8 cellular contexts compared by ENCODE assay signal in the genomic region with DNA sequence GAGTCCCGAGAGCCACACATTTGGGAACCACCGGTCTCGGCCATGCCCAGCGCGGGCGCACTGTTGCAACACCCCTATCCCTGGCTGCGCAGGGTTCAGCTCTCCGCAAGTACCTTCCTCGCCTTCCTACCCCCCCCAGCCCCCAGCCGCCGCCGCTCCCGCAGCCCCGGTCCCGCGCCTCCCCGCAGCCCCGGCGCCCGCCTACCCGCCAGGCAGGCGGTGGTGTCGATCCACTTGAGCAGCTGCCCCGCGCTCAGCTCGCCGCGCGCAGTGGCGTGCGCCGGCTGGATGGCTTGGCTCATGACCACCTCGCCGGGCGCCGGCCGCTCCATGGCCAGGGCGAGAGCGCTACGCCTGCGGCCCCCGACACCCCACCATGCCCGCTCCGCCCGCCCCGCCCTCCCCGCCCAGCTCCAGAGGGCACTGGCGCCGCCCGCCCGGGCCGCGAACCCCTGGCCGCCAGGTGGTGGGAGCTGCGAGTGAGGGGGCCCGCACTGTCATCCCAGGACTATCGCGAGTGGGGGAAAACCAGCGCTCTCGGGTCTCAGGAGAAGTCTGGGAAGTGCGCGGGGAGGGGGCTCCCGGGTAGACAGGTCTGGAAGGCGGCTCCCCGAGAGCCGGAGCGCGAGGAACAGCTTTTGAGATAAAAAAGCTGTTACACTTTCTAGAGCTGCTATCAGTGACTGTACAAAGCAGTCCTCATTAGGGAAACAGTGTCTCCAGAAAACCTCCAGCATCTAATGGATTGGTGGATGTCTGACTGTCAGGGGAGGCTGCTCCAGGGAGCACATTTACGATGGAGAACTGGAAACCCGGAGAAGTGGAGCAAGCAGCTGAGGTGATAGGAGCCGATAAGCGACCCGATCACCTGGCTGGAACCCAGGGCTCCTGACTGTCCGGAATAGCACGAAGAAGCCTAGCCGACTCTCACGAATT. TPM values are rescaled to one million over a fixed set of nuclear protein-coding genes. Genes with fewer than 3 reads are reported as not detected.
A peak's percentile ranks its signal among the peaks of the same experiment; 100 is the strongest.
DNase-seq lines count a peak whose midpoint lies in the region; ATAC-seq and TF ChIP-seq lines count a peak whose summit lies in the region.

A gene (minus strand): TSS at position 352 of the 936 bp plus-strand sequence. CDS start 20 bp downstream, at position 332.

- no peak for TF ChIP-seq CTCF in astrocyte of the cerebellum (IDR thresholded peaks at IDR 0.05; ENCODE audit: low read depth, low read length, missing control alignments)
- TF ChIP-seq CTCF in kidney epithelial cell (IDR thresholded peaks at IDR 0.05; ENCODE audit: insufficient read depth, low read length, poor library complexity, severe bottlenecking) = no peak
- TF ChIP-seq CTCF in thoracic aorta (IDR thresholded peaks at IDR 0.05) = no peak

- H3K36me3 ChIP-seq in kidney epithelial cell (ENCODE audit: control insufficient read depth, insufficient read depth, low read length) (no peaks in the 10 kb centered on the region), thoracic aorta (no peaks in the 10 kb centered on the region)

- DNase-seq in T-helper 1 cell (no peak), astrocyte of the cerebellum (ENCODE audit: low read depth) (no peak), kidney epithelial cell (ENCODE audit: low read depth) (no peak), thoracic aorta (ENCODE audit: low spot score) (no peak), NCI-H345 treated with DMSO at 0.1 percent for 48 hours (lab: John Stamatoyannopoulos, UW; ENCODE audit: unreplicated experiment) (no peak)

- H3K27ac Mint-ChIP-seq in T-helper 1 cell treated with Interleukin-12 subunit alpha and Interleukin-12 subunit beta and Interleukin-4 antibody, amounts not matched to agents 30 μg/mL and 1 μg/mL, for 36 hours = no peak within 1 kb of the TSS

- no peaks in the 10 kb centered on the region for H3K36me3 Mint-ChIP-seq in T-helper 1 cell treated with Interleukin-12 subunit alpha and Interleukin-12 subunit beta and Interleukin-4 antibody, amounts not matched to agents 30 μg/mL and 1 μg/mL, for 36 hours (ENCODE audit: low read depth)

- no peaks in the 10 kb centered on the region for H3K27me3 ChIP-seq in kidney epithelial cell (ENCODE audit: control insufficient read depth, insufficient read depth, low read length)
- H3K27me3 ChIP-seq in thoracic aorta (replicated peaks; ENCODE audit: insufficient read depth) = no peaks in the 10 kb centered on the region

- H3K9me3 Mint-ChIP-seq in T-helper 1 cell treated with Interleukin-12 subunit alpha and Interleukin-12 subunit beta and Interleukin-4 antibody, amounts not matched to agents 30 μg/mL and 1 μg/mL, for 36 hours = peaks cover 5% of the 10 kb centered on the region

- no peaks in the 10 kb centered on the region for H3K9me3 ChIP-seq in thoracic aorta

- no peak within 1 kb of the TSS for H3K27ac ChIP-seq in thoracic aorta

- H3K4me3 Mint-ChIP-seq in T-helper 1 cell treated with Interleukin-12 subunit alpha and Interleukin-12 subunit beta and Interleukin-4 antibody, amounts not matched to agents 30 μg/mL and 1 μg/mL, for 36 hours = peak within 1 kb of the TSS; percentile 13

- peaks cover 2% of the 10 kb centered on the region for H3K4me1 Mint-ChIP-seq in T-helper 1 cell treated with Interleukin-12 subunit alpha and Interleukin-12 subunit beta and Interleukin-4 antibody, amounts not matched to agents 30 μg/mL and 1 μg/mL, for 36 hours (ENCODE audit: low read depth)

- peaks cover 6 to 12% of the 10 kb centered on the region in 2 donors for H3K4me1 ChIP-seq in thoracic aorta (ENCODE audit: control insufficient read depth in 1 of 2, low read depth in 2 of 2)

- ATAC-seq in thoracic aorta (ENCODE audit: insufficient number of reproducible peaks, low FRiP score, low read depth) = no peak
- ATAC-seq in GM21423 (IDR thresholded peaks at IDR 0.05; ENCODE audit: unreplicated experiment) = no peak
- no peak for ATAC-seq in HG02623 (IDR thresholded peaks at IDR 0.05; ENCODE audit: unreplicated experiment)

- in situ Hi-C loops in astrocyte of the cerebellum (cut with HindIII; ENCODE audit: low sequenced_read_pairs) = no loop called here

- H3K4me3 ChIP-seq in astrocyte of the cerebellum (ENCODE audit: low read depth, low read length) (peak within 1 kb of the TSS; percentile 41), kidney epithelial cell (ENCODE audit: low read depth, low read length) (peak within 1 kb of the TSS; percentile 40), thoracic aorta (peak within 1 kb of the TSS; percentile 76)

- peaks cover 57% of the 10 kb centered on the region for H3K27me3 Mint-ChIP-seq in T-helper 1 cell treated with Interleukin-12 subunit alpha and Interleukin-12 subunit beta and Interleukin-4 antibody, amounts not matched to agents 30 μg/mL and 1 μg/mL, for 36 hours (ENCODE audit: low read depth)

RNA-seq across cellular contexts. Expression of the gene that starts here (rescaled TPM):
- total RNA-seq in kidney epithelial cell (not detected in 2 replicates), thoracic aorta (1 to 10 TPM in 1 of 2 donors, not detected in 1; 2.3 TPM)
